ENCODE assay signal across 8 cellular contexts in genomic region chr1:162560303-162561036, GRCh38. TPM values are rescaled to one million over a fixed set of nuclear protein-coding genes. Genes with fewer than 3 reads are reported as not detected.
A peak's percentile ranks its signal among the peaks of the same experiment; 100 is the strongest.
DNase-seq lines count a peak whose midpoint lies in the region; ATAC-seq and TF ChIP-seq lines count a peak whose summit lies in the region.

No MANE protein-coding gene starts in this region.

- H3K4me1 ChIP-seq in ES-I3 (ENCODE audit: insufficient read depth, low read length) = no peaks in the 10 kb centered on the region
- H3K4me1 ChIP-seq in Peyer's patch = peaks cover 0 to 23% (median 2%) of the 10 kb centered on the region in 4 donors

- TF ChIP-seq RAD21 in neural cell (conservative IDR thresholded peaks at IDR 0.05) = no peak

- H3K27ac ChIP-seq in Peyer's patch = peak overlapping the region; percentile 90 to 99 (median 98)
- peak overlapping the region; percentile 51 for H3K27ac ChIP-seq in neural cell (ENCODE audit: low read length)

- no peak for TF ChIP-seq EP300 in neural cell (conservative IDR thresholded peaks at IDR 0.05; ENCODE audit: poor library complexity, severe bottlenecking)

- H3K4me3 ChIP-seq in Peyer's patch (peak overlapping the region; percentile 76 to 87 (median 84)), epithelial cell of esophagus (ENCODE audit: low read length) (peak overlapping the region; percentile 60), neural cell (ENCODE audit: low read length) (peak overlapping the region; percentile 99)

- H3K9me2 ChIP-seq in neural cell (ENCODE audit: insufficient read depth, low read length) = no peaks in the 10 kb centered on the region

- H3K79me2 ChIP-seq in neural cell (replicated peaks; ENCODE audit: insufficient read depth, low read length) = peaks cover 7% of the 10 kb centered on the region

- peak in 1 of 2 donors; percentile 29 for TF ChIP-seq POLR2A in Peyer's patch (IDR thresholded peaks at IDR 0.05)

- no peak for DNase-seq in Peyer's patch
- DNase-seq in epithelial cell of esophagus (ENCODE audit: low read depth) = no peak
- no peak for DNase-seq in HK-2 (ENCODE audit: unreplicated experiment)
- DNase-seq in middle frontal gyrus (ENCODE audit: extremely low spot score, low spot score) = no peak

- no peaks in the 10 kb centered on the region for H4K20me1 ChIP-seq in neural cell (ENCODE audit: insufficient read depth)

- no peaks in the 10 kb centered on the region for H3K36me3 ChIP-seq in ES-I3 (ENCODE audit: insufficient read depth, low read length)
- H3K36me3 ChIP-seq in Peyer's patch = peaks cover 0 to 1% (median 0%) of the 10 kb centered on the region in 3 donors
- H3K36me3 ChIP-seq in neural cell (ENCODE audit: insufficient read depth, low read length) = no peaks in the 10 kb centered on the region

- peak overlapping the region; percentile 54 for H3K4me2 ChIP-seq in neural cell (ENCODE audit: low read length)

- no peaks in the 10 kb centered on the region for H3F3A ChIP-seq in neural cell (ENCODE audit: insufficient read depth, low read length, poor library complexity, severe bottlenecking)

- ATAC-seq in GM19324 (IDR thresholded peaks at IDR 0.05; ENCODE audit: low FRiP score, unreplicated experiment) (no peak), GM21381 (IDR thresholded peaks at IDR 0.05; ENCODE audit: unreplicated experiment) (no peak)

- H3K9ac ChIP-seq in ES-I3 (ENCODE audit: low read depth, low read length) (peak overlapping the region; percentile 68), neural cell (ENCODE audit: low read length) (peak overlapping the region; percentile 78)

- TF ChIP-seq CTCF in Peyer's patch (IDR thresholded peaks at IDR 0.05) (no peak), epithelial cell of esophagus (IDR thresholded peaks at IDR 0.05; ENCODE audit: insufficient read depth, low read depth, low read length, missing control alignments) (no peak), neural cell (IDR thresholded peaks at IDR 0.05; ENCODE audit: poor library complexity, severe bottlenecking) (no peak)

- H3K27me3 ChIP-seq in Peyer's patch = no peaks in the 10 kb centered on the region
- H3K27me3 ChIP-seq in neural cell (ENCODE audit: insufficient read depth, low read depth, low read length) = no peaks in the 10 kb centered on the region

- peak overlapping the region; percentile 60 for H2AFZ ChIP-seq in neural cell (ENCODE audit: low read depth, low read length)

- H3K9me3 ChIP-seq in ES-I3 (ENCODE audit: control insufficient read depth, insufficient read depth, low read length) (no peaks in the 10 kb centered on the region), Peyer's patch (no peaks in the 10 kb centered on the region), neural cell (ENCODE audit: low read length) (no peaks in the 10 kb centered on the region)

TF ChIP-seq in neural cell, 6 proteins besides CTCF, POLR2A, EP300 and RAD21:
- no peak for TF ChIP-seq EZH2 (IDR thresholded peaks at IDR 0.05; ENCODE audit: borderline replicate concordance, insufficient read depth, low read length, poor library complexity, severe bottlenecking)
- TF ChIP-seq MXI1 (conservative IDR thresholded peaks at IDR 0.05; ENCODE audit: poor library complexity, severe bottlenecking) = no peak
- TF ChIP-seq REST (IDR thresholded peaks at IDR 0.05; ENCODE audit: borderline replicate concordance) = no peak
- TF ChIP-seq POLR2AphosphoS5 (IDR thresholded peaks at IDR 0.05) = no peak
- TF ChIP-seq SMC3 (conservative IDR thresholded peaks at IDR 0.05; ENCODE audit: poor library complexity) = no peak
- no peak for TF ChIP-seq TAF1 (IDR thresholded peaks at IDR 0.05; ENCODE audit: low read depth)

RNA-seq across cellular contexts. Expression of gene UAP1, which starts 1.1 kb away (rescaled TPM):
- 100 to 1,000 TPM; 101 to 131 (median 122) TPM for total RNA-seq in Peyer's patch
- polyA plus RNA-seq in neural cell = 32.3 and 40.1 TPM in 2 replicates
- polyA minus RNA-seq in neural cell = 42.4 and 45.7 TPM in 2 replicates
